13 cellular contexts compared by ENCODE assay signal in the genomic region with DNA sequence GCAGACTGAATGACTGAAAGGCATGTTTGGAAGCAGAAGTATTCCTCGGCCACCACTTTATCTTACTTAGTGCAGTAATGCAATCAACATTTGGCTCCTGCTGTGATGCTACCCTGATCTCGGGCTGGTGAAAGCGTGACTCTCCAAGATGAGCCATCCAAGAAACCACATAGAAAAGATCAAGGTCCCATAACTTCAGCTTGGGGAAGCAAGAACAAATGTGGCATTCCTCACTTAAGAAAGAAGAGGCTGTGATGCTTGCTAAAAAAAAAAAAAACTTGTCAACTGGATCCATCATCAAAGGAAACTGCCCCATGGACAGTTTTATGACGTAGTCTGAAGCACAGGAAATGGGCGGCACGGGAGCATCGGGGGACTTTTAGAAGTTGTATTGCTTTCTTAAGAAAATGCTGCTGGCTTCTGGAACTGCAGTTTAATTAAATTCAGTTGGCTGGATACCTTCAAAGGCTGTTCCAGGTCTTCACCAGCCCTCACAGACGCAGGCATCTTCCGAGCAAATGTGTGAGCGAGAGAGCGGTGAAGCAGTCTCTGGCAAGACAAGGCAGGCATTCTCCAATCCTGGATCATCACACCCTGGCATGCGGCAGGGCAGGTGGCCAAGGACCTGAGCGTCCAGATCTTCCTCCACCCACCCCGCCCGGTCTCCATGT. TPM values are rescaled to one million over a fixed set of nuclear protein-coding genes. Genes with fewer than 3 reads are reported as not detected.
DNase-seq lines count a peak whose midpoint lies in the region; ATAC-seq and FAIRE-seq lines count a peak whose summit lies in the region.
"Had no signal": no experiment of that assay in that cellular context is flagged by ENCODE, and none has a peak within 500 bp of the region (broad histone marks: within the 10 kb centered on the region; RNA-seq: fewer than 3 reads in every experiment).

No MANE protein-coding gene starts in this region.

- ATAC-seq in GM18873 (IDR thresholded peaks at IDR 0.05; ENCODE audit: low FRiP score, unreplicated experiment) (no peak), HG03108 (IDR thresholded peaks at IDR 0.05; ENCODE audit: unreplicated experiment) (no peak)
- ATAC-seq: heart right ventricle had no signal

- H3K36me3 Mint-ChIP-seq in activated CD4-positive, alpha-beta memory T cell treated with anti-CD3 and anti-CD28 coated beads for 36 hours, result no peaks in the 10 kb centered on the region
- no peaks in the 10 kb centered on the region for H3K36me3 Mint-ChIP-seq in activated CD4-positive, alpha-beta memory T cell treated with anti-CD3 and anti-CD28 coated beads, Interleukin-2, amount 10 ng/mL, durations not matched to agents 7 days and 5 days (ENCODE audit: low read depth)

- H3K27ac Mint-ChIP-seq in activated CD4-positive, alpha-beta memory T cell treated with anti-CD3 and anti-CD28 coated beads for 36 hours, result no peak overlapping the region
- no peak overlapping the region for H3K27ac Mint-ChIP-seq in activated CD4-positive, alpha-beta memory T cell treated with anti-CD3 and anti-CD28 coated beads, Interleukin-2, amount 10 ng/mL, durations not matched to agents 7 days and 5 days
- H3K27ac Mint-ChIP-seq: activated B cell treated with CpG ODN at 0.5 μM for 24 hours had no signal

- intact Hi-C loops in activated CD4-positive, alpha-beta memory T cell treated with anti-CD3 and anti-CD28 coated beads for 36 hours (cut with micrococcal nuclease), result no loop called here

- no peak for FAIRE-seq in urothelium cell line (lab: Jason Lieb, UNC)

- peak; percentile 28 for DNase-seq in activated CD4-positive, alpha-beta memory T cell treated with anti-CD3 and anti-CD28 coated beads for 36 hours
- DNase-seq in activated CD4-positive, alpha-beta memory T cell treated with anti-CD3 and anti-CD28 coated beads, Interleukin-2, amount 10 ng/mL, durations not matched to agents 7 days and 5 days, result no peak
- peak; percentile 82 for DNase-seq in astrocyte of the hippocampus (ENCODE audit: low read depth, low spot score)
- DNase-seq in islet precursor cell, result peak; percentile 81
- peak; percentile 40 for DNase-seq in urothelium cell line (ENCODE audit: low spot score)
- DNase-seq in DMS53 treated with DMSO at 0.1 percent for 48 hours (lab: John Stamatoyannopoulos, UW; ENCODE audit: unreplicated experiment), result no peak
- DNase-seq: activated B cell treated with CpG ODN at 0.5 μM for 24 hours, aorta, heart right ventricle, NCI-H1105 had no signal

- H3K4me3 Mint-ChIP-seq in activated CD4-positive, alpha-beta memory T cell treated with anti-CD3 and anti-CD28 coated beads for 36 hours, result no peak overlapping the region
- H3K4me3 Mint-ChIP-seq in activated CD4-positive, alpha-beta memory T cell treated with anti-CD3 and anti-CD28 coated beads, Interleukin-2, amount 10 ng/mL, durations not matched to agents 7 days and 5 days, result no peak overlapping the region
- H3K4me3 Mint-ChIP-seq: activated B cell treated with CpG ODN at 0.5 μM for 24 hours had no signal

- POLR2A ChIA-PET in activated CD4-positive, alpha-beta memory T cell treated with anti-CD3 and anti-CD28 coated beads for 36 hours (lab: Charles Lee), result no interaction called here
- POLR2A ChIA-PET in activated CD4-positive, alpha-beta memory T cell treated with anti-CD3 and anti-CD28 coated beads, Interleukin-2, amount 10 ng/mL, durations not matched to agents 7 days and 5 days (lab: Charles Lee), result no interaction called here

- CTCF ChIA-PET in activated CD4-positive, alpha-beta memory T cell treated with anti-CD3 and anti-CD28 coated beads for 36 hours (lab: Charles Lee), result interaction anchor here (0.6 kb wide), 1 partner anchor 283 kb away, joined by 3 read pairs; no protein-coding TSS in a partner anchor
- CTCF ChIA-PET in activated CD4-positive, alpha-beta memory T cell treated with anti-CD3 and anti-CD28 coated beads, Interleukin-2, amount 10 ng/mL, durations not matched to agents 7 days and 5 days (lab: Charles Lee), result no interaction called here

- H3K9me3 Mint-ChIP-seq in activated CD4-positive, alpha-beta memory T cell treated with anti-CD3 and anti-CD28 coated beads for 36 hours, result no peaks in the 10 kb centered on the region
- no peaks in the 10 kb centered on the region for H3K9me3 Mint-ChIP-seq in activated CD4-positive, alpha-beta memory T cell treated with anti-CD3 and anti-CD28 coated beads, Interleukin-2, amount 10 ng/mL, durations not matched to agents 7 days and 5 days
- H3K9me3 Mint-ChIP-seq: activated B cell treated with CpG ODN at 0.5 μM for 24 hours had no signal

- H3K4me1 Mint-ChIP-seq in activated CD4-positive, alpha-beta memory T cell treated with anti-CD3 and anti-CD28 coated beads for 36 hours (ENCODE audit: low read depth), result peaks cover 5% of the 10 kb centered on the region
- peaks cover 6% of the 10 kb centered on the region for H3K4me1 Mint-ChIP-seq in activated CD4-positive, alpha-beta memory T cell treated with anti-CD3 and anti-CD28 coated beads, Interleukin-2, amount 10 ng/mL, durations not matched to agents 7 days and 5 days

- peaks cover 3% of the 10 kb centered on the region for H3K27me3 Mint-ChIP-seq in activated CD4-positive, alpha-beta memory T cell treated with anti-CD3 and anti-CD28 coated beads for 36 hours
- H3K27me3 Mint-ChIP-seq in activated CD4-positive, alpha-beta memory T cell treated with anti-CD3 and anti-CD28 coated beads, Interleukin-2, amount 10 ng/mL, durations not matched to agents 7 days and 5 days, result peaks cover 10% of the 10 kb centered on the region
- H3K27me3 Mint-ChIP-seq: activated B cell treated with CpG ODN at 0.5 μM for 24 hours had no signal

RNA-seq across cellular contexts. Expression of gene MAP1LC3B2, which starts 38.2 kb away (rescaled TPM):
- total RNA-seq in activated CD4-positive, alpha-beta memory T cell treated with anti-CD3 and anti-CD28 coated beads for 36 hours, result 1 to 10 TPM in 1 of 2 experiments, under 1 TPM in 1; 0.78 to 1.2 TPM
- under 1 TPM; 0.68 to 0.83 TPM for total RNA-seq in activated CD4-positive, alpha-beta memory T cell treated with anti-CD3 and anti-CD28 coated beads, Interleukin-2, amount 10 ng/mL, durations not matched to agents 7 days and 5 days
- total RNA-seq: urinary bladder had no signal

Comparison
In these comparisons a context has a peak if more than half of its experiments do, and no peak if none do; other contexts are left out.
1. DNase-seq: peak in activated CD4-positive, alpha-beta memory T cell treated with anti-CD3 and anti-CD28 coated beads for 36 hours (single experiment), astrocyte of the hippocampus (single experiment), islet precursor cell (single experiment) and urothelium cell line (single experiment); none in activated CD4-positive, alpha-beta memory T cell treated with anti-CD3 and anti-CD28 coated beads, Interleukin-2, amount 10 ng/mL, durations not matched to agents 7 days and 5 days (single experiment) and DMS53 treated with DMSO at 0.1 percent for 48 hours (single experiment).